ENCODE assay signal across 1 cellular context in genomic region chr9:113275147-113276131, GRCh38.
TF ChIP-seq lines count a peak whose summit lies in the region.

Gene CDC26, minus strand, starts transcription at chr9:113275572. Its CDS starts 3,065 bp downstream, at chr9:113272507.
Gene PRPF4, plus strand, starts transcription at chr9:113275658. Its CDS starts 86 bp downstream, at chr9:113275744.

TF ChIP-seq in GM12878, 131 proteins besides CTCF, POLR2A, EP300 and RAD21 (continued from another document and continues in another):
- TF ChIP-seq E2F4 (IDR thresholded peaks at IDR 0.05; ENCODE audit: low read depth, low read length) (peak; percentile 80), PAX8 (IDR thresholded peaks at IDR 0.05) (no peak), FOXK2 (IDR thresholded peaks at IDR 0.05) (no peak), TBL1XR1 (IDR thresholded peaks at IDR 0.05; ENCODE audit: low read depth, low read length) (peak; percentile 73; the same call in 1 of the 2 replicates), RELB (IDR thresholded peaks at IDR 0.05; ENCODE audit: low read depth) (peak; percentile 75), CBX5 (IDR thresholded peaks at IDR 0.05; ENCODE audit: low read depth) (no peak), NFIC (IDR thresholded peaks at IDR 0.05; ENCODE audit: low read depth, low read length) (no peak), LARP7 (IDR thresholded peaks at IDR 0.05) (peak; percentile 33), JUNB (IDR thresholded peaks at IDR 0.05) (peak; percentile 24; the same call in 1 of the 2 replicates), SMARCA5 (IDR thresholded peaks at IDR 0.05) (peak; percentile 32; the same call in 1 of the 2 replicates), EGR1 (IDR thresholded peaks at IDR 0.05; ENCODE audit: borderline replicate concordance in 1 of 2, low read depth in 2 of 2, low read length in 2 of 2) (peak; percentile 80 to 99), ATF2 (IDR thresholded peaks at IDR 0.05; ENCODE audit: low read length) (no peak), BHLHE40 (IDR thresholded peaks at IDR 0.05; ENCODE audit: borderline replicate concordance in 1 of 2, low read depth in 2 of 2, low read length in 1 of 2) (peak; percentile 51 to 61; a peak in 2 of 4 replicates), HDGF (IDR thresholded peaks at IDR 0.05) (peak; percentile 95; the same call in 1 of the 2 replicates), IKZF2 (IDR thresholded peaks at IDR 0.05) (peak; percentile 9 to 11; a peak in 1 of 4 replicates), SMC3 (IDR thresholded peaks at IDR 0.05; ENCODE audit: borderline replicate concordance, low read length) (no peak), ZBTB4 (CRISPR knock-in tag; IDR thresholded peaks at IDR 0.05) (no peak), E2F8 (IDR thresholded peaks at IDR 0.05; ENCODE audit: low read depth, partially characterized antibody) (peak; percentile 66), BACH1 (IDR thresholded peaks at IDR 0.05; ENCODE audit: borderline replicate concordance) (peak; percentile 51; the same call in 1 of the 2 replicates), ZNF24 (IDR thresholded peaks at IDR 0.05) (no peak), MEF2B (IDR thresholded peaks at IDR 0.05; ENCODE audit: partially characterized antibody, poor library complexity, severe bottlenecking) (no peak), PBX3 (IDR thresholded peaks at IDR 0.05; ENCODE audit: insufficient replicate concordance, low read depth, low read length) (peak; percentile 41), YBX1 (IDR thresholded peaks at IDR 0.05) (no peak), POLR2AphosphoS2 (IDR thresholded peaks at IDR 0.05; ENCODE audit: low read depth, low read length) (peak; percentile 83), HDAC2 (IDR thresholded peaks at IDR 0.05) (no peak), SUPT20H (IDR thresholded peaks at IDR 0.05; ENCODE audit: borderline replicate concordance, control insufficient read depth, low read depth, low read length) (no peak), SRF (IDR thresholded peaks at IDR 0.05; ENCODE audit: low read depth in 2 of 2, low read length in 2 of 2) (0 out of 4 replicates have a peak, but pooled peaks of 1 of the 2 experiments have one; percentile 4), TAF1 (IDR thresholded peaks at IDR 0.05; ENCODE audit: borderline replicate concordance, low read depth, low read length) (peak; percentile 89), ZNF384 (IDR thresholded peaks at IDR 0.05; ENCODE audit: borderline replicate concordance, low read depth, low read length) (no peak), NKRF (conservative IDR thresholded peaks at IDR 0.05) (peak; percentile 95), SIX5 (IDR thresholded peaks at IDR 0.05; ENCODE audit: low read depth, low read length, severe bottlenecking) (peak; percentile 85), SPI1 (IDR thresholded peaks at IDR 0.05; ENCODE audit: borderline replicate concordance, insufficient read depth, low read depth, low read length) (peak; percentile 73; the same call in 1 of the 2 replicates), TCF12 (IDR thresholded peaks at IDR 0.05; ENCODE audit: low read depth, low read length) (no peak), POLR2AphosphoS5 (IDR thresholded peaks at IDR 0.05; ENCODE audit: low read length) (peak; percentile 97), NFXL1 (IDR thresholded peaks at IDR 0.05; ENCODE audit: borderline replicate concordance) (no peak), ZBED1 (IDR thresholded peaks at IDR 0.05; ENCODE audit: borderline replicate concordance) (no peak), CHD2 (IDR thresholded peaks at IDR 0.05; ENCODE audit: borderline replicate concordance, low read depth, low read length) (peak; percentile 95), GABPA (IDR thresholded peaks at IDR 0.05; ENCODE audit: low read depth) (peak; percentile 96), FOS (IDR thresholded peaks at IDR 0.05; ENCODE audit: borderline replicate concordance, extremely low read depth, insufficient read length) (no peak), CREB1 (IDR thresholded peaks at IDR 0.05; ENCODE audit: low read depth) (peak; percentile 99)
- TF ChIP-seq, protein P1, sequence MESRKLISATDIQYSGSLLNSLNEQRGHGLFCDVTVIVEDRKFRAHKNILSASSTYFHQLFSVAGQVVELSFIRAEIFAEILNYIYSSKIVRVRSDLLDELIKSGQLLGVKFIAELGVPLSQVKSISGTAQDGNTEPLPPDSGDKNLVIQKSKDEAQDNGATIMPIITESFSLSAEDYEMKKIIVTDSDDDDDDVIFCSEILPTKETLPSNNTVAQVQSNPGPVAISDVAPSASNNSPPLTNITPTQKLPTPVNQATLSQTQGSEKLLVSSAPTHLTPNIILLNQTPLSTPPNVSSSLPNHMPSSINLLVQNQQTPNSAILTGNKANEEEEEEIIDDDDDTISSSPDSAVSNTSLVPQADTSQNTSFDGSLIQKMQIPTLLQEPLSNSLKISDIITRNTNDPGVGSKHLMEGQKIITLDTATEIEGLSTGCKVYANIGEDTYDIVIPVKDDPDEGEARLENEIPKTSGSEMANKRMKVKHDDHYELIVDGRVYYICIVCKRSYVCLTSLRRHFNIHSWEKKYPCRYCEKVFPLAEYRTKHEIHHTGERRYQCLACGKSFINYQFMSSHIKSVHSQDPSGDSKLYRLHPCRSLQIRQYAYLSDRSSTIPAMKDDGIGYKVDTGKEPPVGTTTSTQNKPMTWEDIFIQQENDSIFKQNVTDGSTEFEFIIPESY (IDR thresholded peaks at IDR 0.05): no peak
- TF ChIP-seq, protein P2, sequence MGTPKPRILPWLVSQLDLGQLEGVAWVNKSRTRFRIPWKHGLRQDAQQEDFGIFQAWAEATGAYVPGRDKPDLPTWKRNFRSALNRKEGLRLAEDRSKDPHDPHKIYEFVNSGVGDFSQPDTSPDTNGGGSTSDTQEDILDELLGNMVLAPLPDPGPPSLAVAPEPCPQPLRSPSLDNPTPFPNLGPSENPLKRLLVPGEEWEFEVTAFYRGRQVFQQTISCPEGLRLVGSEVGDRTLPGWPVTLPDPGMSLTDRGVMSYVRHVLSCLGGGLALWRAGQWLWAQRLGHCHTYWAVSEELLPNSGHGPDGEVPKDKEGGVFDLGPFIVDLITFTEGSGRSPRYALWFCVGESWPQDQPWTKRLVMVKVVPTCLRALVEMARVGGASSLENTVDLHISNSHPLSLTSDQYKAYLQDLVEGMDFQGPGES (IDR thresholded peaks at IDR 0.05): 0 out of 2 replicates have a peak, but pooled peaks have one; percentile 40
- TF ChIP-seq, protein P3, sequence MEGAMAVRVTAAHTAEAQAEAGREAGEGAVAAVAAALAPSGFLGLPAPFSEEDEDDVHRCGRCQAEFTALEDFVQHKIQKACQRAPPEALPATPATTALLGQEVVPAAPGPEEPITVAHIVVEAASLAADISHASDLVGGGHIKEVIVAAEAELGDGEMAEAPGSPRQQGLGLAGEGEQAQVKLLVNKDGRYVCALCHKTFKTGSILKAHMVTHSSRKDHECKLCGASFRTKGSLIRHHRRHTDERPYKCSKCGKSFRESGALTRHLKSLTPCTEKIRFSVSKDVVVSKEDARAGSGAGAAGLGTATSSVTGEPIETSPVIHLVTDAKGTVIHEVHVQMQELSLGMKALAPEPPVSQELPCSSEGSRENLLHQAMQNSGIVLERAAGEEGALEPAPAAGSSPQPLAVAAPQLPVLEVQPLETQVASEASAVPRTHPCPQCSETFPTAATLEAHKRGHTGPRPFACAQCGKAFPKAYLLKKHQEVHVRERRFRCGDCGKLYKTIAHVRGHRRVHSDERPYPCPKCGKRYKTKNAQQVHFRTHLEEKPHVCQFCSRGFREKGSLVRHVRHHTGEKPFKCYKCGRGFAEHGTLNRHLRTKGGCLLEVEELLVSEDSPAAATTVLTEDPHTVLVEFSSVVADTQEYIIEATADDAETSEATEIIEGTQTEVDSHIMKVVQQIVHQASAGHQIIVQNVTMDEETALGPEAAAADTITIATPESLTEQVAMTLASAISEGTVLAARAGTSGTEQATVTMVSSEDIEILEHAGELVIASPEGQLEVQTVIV (IDR thresholded peaks at IDR 0.05; ENCODE audit: borderline replicate concordance, partially characterized antibody): peak; percentile 70
